ENCODE assay signal across 8 cellular contexts in genomic region chr2:86622409-86622877, GRCh38. TPM values are rescaled to one million over a fixed set of nuclear protein-coding genes. Genes with fewer than 3 reads are reported as not detected.
A peak's percentile ranks its signal among the peaks of the same experiment; 100 is the strongest.
DNase-seq lines count a peak whose midpoint lies in the region; ATAC-seq and TF ChIP-seq lines count a peak whose summit lies in the region.

No MANE protein-coding gene starts in this region.

- POLR2A ChIA-PET in AG04449 (lab: Yijun Ruan, JAX) = interaction anchor here (1.0 to 1.4 kb wide), 3 partner anchors 60 to 182 kb away, joined by 3 read pairs; partner anchors contain the start of gene KDM3A

- H3K27ac ChIP-seq in SK-N-MC (no peak overlapping the region), caudate nucleus (ENCODE audit: low read depth, low read length) (peak overlapping the region; percentile 88)

- peak; percentile 0 for ATAC-seq in GM18907 (IDR thresholded peaks at IDR 0.05; ENCODE audit: unreplicated experiment)
- peak; percentile 20 for ATAC-seq in left colon
- no peak for ATAC-seq in HG02610 (IDR thresholded peaks at IDR 0.05; ENCODE audit: unreplicated experiment)
- ATAC-seq in HG03521 (IDR thresholded peaks at IDR 0.05; ENCODE audit: unreplicated experiment) = no peak

- TF ChIP-seq CTCF in AG04449 (IDR thresholded peaks at IDR 0.05; ENCODE audit: insufficient read depth, low read length, missing control alignments) = no peak

- H3K9me3 ChIP-seq in SK-N-MC (ENCODE audit: low read depth, low read length) = no peaks in the 10 kb centered on the region

- H3K36me3 ChIP-seq in SK-N-MC (ENCODE audit: insufficient read depth, low read length) = peaks cover 11% of the 10 kb centered on the region; the same call in 1 of the 2 replicates

- H3K4me3 ChIP-seq in AG04449 (ENCODE audit: low read depth, low read length) (peak overlapping the region; percentile 81), SK-N-MC (peak overlapping the region; percentile 89)

- CTCF ChIA-PET in AG04449 (lab: Yijun Ruan, JAX) = interaction anchor here (1.1 kb wide), 1 partner anchor 60 kb away, joined by 3 read pairs; no protein-coding TSS in a partner anchor

- intact Hi-C loops in left colon (cut with DNase I, micrococcal nuclease) = no loop called here

- peak overlapping the region; percentile 82 for H3K9ac ChIP-seq in SK-N-MC (ENCODE audit: insufficient read length)

- DNase-seq in AG04449 (ENCODE audit: low read depth, low spot score) = no peak
- no peak for DNase-seq in SK-N-MC (ENCODE audit: low read depth, low spot score)
- peak in 28 of 61 donors; percentile 4 to 62 (median 46) for DNase-seq in caudate nucleus (lab: John Stamatoyannopoulos, UW)
- DNase-seq in left colon = peak; percentile 36 to 62
- peak; percentile 22 for DNase-seq in stimulated activated CD4-positive, alpha-beta T cell treated with anti-CD3 and anti-CD28 coated beads, Interleukin-4, amount 100 ng/mL, for 24 hours

RNA-seq across cellular contexts. Expression of gene RNF103, which starts 1.2 kb away (rescaled TPM):
- total RNA-seq in left colon = 10 to 100 TPM; 72.3 to 74.2 TPM

RNA-seq across cellular contexts. Expression of gene CHMP3, which starts 59.2 kb away (rescaled TPM):
- total RNA-seq in left colon = 100 to 1,000 TPM; 173 to 190 TPM

Comparison
In these comparisons a context has a peak if more than half of its experiments do, and no peak if none do; other contexts are left out.
1. DNase-seq: peak in left colon (2 of 2) and stimulated activated CD4-positive, alpha-beta T cell treated with anti-CD3 and anti-CD28 coated beads, Interleukin-4, amount 100 ng/mL, for 24 hours (single experiment); none in AG04449 (single experiment) and SK-N-MC (single experiment).
2. ATAC-seq: peak in GM18907 (single experiment) and left colon (single experiment); none in HG02610 (single experiment) and HG03521 (single experiment).